10 cellular contexts compared by ENCODE assay signal in genomic region chr1:205294914-205295310, GRCh38. TPM values are rescaled to one million over a fixed set of nuclear protein-coding genes. Genes with fewer than 3 reads are reported as not detected.
DNase-seq lines count a peak whose midpoint lies in the region; ATAC-seq and TF ChIP-seq lines count a peak whose summit lies in the region.
"Had no signal": no experiment of that assay in that cellular context is flagged by ENCODE, and none has a peak within 500 bp of the region (broad histone marks: within the 10 kb centered on the region; RNA-seq: fewer than 3 reads in every experiment).

No MANE protein-coding gene starts in this region.

- peak overlapping the region; percentile 97 for H2BK5ac ChIP-seq in IMR-90 (ENCODE audit: low read depth, low read length, poor library complexity, severe bottlenecking)

- H4K91ac ChIP-seq in IMR-90 (ENCODE audit: insufficient read depth, low read depth, low read length), result peak overlapping the region; percentile 97

- H3K9ac ChIP-seq in IMR-90 (ENCODE audit: low read depth, low read length) (peak overlapping the region; percentile 51), liver (ENCODE audit: low read depth in 1 of 2, low read length in 2 of 2) (no peak overlapping the region)

- ATAC-seq in IMR-90 (ENCODE audit: low read depth), result no peak

- H3K9me1 ChIP-seq in IMR-90 (ENCODE audit: insufficient read depth, low read length), result peaks cover 36% of the 10 kb centered on the region

- H3K27me3 ChIP-seq in IMR-90 (ENCODE audit: control insufficient read depth, insufficient read depth, low read length) (no peaks in the 10 kb centered on the region), breast epithelium (no peaks in the 10 kb centered on the region), liver (ENCODE audit: control insufficient read depth in 4 of 4, insufficient read depth in 4 of 4, low read length in 3 of 4) (no peaks in the 10 kb centered on the region), thyroid gland (no peaks in the 10 kb centered on the region)

- H3K36me3 Mint-ChIP-seq in activated T-helper 2 cell treated with anti-CD3 and anti-CD28 coated beads, Interferon-gamma antibody, Interleukin-2, Interleukin-4, amounts not matched to agents 10 μg/mL and 5 μg/mL and 100 μg/mL, durations not matched to agents 14 hours and 24 hours and 36 hours (ENCODE audit: low read depth), result no peaks in the 10 kb centered on the region

- BruUV-seq in IMR-90 (replicated peaks; lab: Mats Ljungman, UMichigan), result no TSS peak

- peak overlapping the region; percentile 3; the same call in 1 of the 2 replicates for H3K4me2 ChIP-seq in IMR-90 (ENCODE audit: low read depth, low read length)

- H3K27ac Mint-ChIP-seq in activated T-helper 2 cell treated with anti-CD3 and anti-CD28 coated beads, Interferon-gamma antibody, Interleukin-2, Interleukin-4, amounts not matched to agents 10 μg/mL and 5 μg/mL and 100 μg/mL, durations not matched to agents 14 hours and 24 hours and 36 hours, result no peak overlapping the region

- H4K8ac ChIP-seq in IMR-90 (ENCODE audit: low read depth in 2 of 2, low read length in 2 of 2), result peak overlapping the region; percentile 97 to 99

- peak overlapping the region; percentile 100 for H2BK20ac ChIP-seq in IMR-90 (ENCODE audit: low read depth, low read length)

- peak overlapping the region; percentile 99 for H3K4ac ChIP-seq in IMR-90 (ENCODE audit: low read depth, low read length)

- H4K20me1 ChIP-seq in IMR-90 (ENCODE audit: insufficient read depth, low read length), result no peaks in the 10 kb centered on the region

- H3K9me3 ChIP-seq in IMR-90 (ENCODE audit: control insufficient read depth, insufficient read depth, low read length), result no peaks in the 10 kb centered on the region
- H3K9me3 ChIP-seq in breast epithelium, result no peaks in the 10 kb centered on the region
- no peaks in the 10 kb centered on the region for H3K9me3 ChIP-seq in liver (ENCODE audit: control insufficient read depth in 4 of 4, low read length in 3 of 4)
- H3K9me3 ChIP-seq in thyroid gland, result no peaks in the 10 kb centered on the region

- peak overlapping the region; percentile 78 for H4K5ac ChIP-seq in IMR-90 (ENCODE audit: low read depth, low read length)

- H2AFZ ChIP-seq in IMR-90 (replicated peaks; ENCODE audit: low read length, poor library complexity), result no peak overlapping the region

- H3K4me3 ChIP-seq in IMR-90 (ENCODE audit: insufficient read depth, low read depth, low read length), result no peak overlapping the region
- no peak overlapping the region for H3K4me3 ChIP-seq in breast epithelium
- H3K4me3 ChIP-seq in liver (ENCODE audit: low read depth in 1 of 3, low read length in 3 of 3), result no peak overlapping the region
- no peak overlapping the region for H3K4me3 ChIP-seq in thyroid gland (replicated peaks in 1 of 3)

- H3K4me1 Mint-ChIP-seq in activated T-helper 2 cell treated with anti-CD3 and anti-CD28 coated beads, Interferon-gamma antibody, Interleukin-2, Interleukin-4, amounts not matched to agents 10 μg/mL and 5 μg/mL and 100 μg/mL, durations not matched to agents 14 hours and 24 hours and 36 hours (ENCODE audit: low read depth), result peaks cover 20% of the 10 kb centered on the region

- intact Hi-C loops in IMR-90 (cut with micrococcal nuclease), result loop anchor here (1.0 kb wide), 1 partner anchor 11 kb away; no protein-coding TSS in a partner anchor
- intact Hi-C loops in breast epithelium (cut with DNase I; ENCODE audit: low total_unique reads), result loop anchor here (5.0 kb wide), 1 partner anchor 467 kb away; no protein-coding TSS in a partner anchor
- intact Hi-C loops in thyroid gland (cut with DNase I), result no loop called here
- intact Hi-C loops in activated T-helper 2 cell treated with anti-CD3 and anti-CD28 coated beads, Interferon-gamma antibody, Interleukin-2, Interleukin-4, amounts not matched to agents 10 μg/mL and 5 μg/mL and 100 μg/mL, durations not matched to agents 14 hours and 24 hours and 36 hours (cut with micrococcal nuclease), result no loop called here

- peak overlapping the region; percentile 99 for H2BK15ac ChIP-seq in IMR-90 (ENCODE audit: low read depth, low read length)

- H3K27me3 Mint-ChIP-seq in activated T-helper 2 cell treated with anti-CD3 and anti-CD28 coated beads, Interferon-gamma antibody, Interleukin-2, Interleukin-4, amounts not matched to agents 10 μg/mL and 5 μg/mL and 100 μg/mL, durations not matched to agents 14 hours and 24 hours and 36 hours (ENCODE audit: low read depth), result peaks cover 11% of the 10 kb centered on the region

- H2AK5ac ChIP-seq in IMR-90 (ENCODE audit: low read depth, low read length), result peak overlapping the region; percentile 89

- dilution Hi-C loops in IMR-90 (cut with HindIII; ENCODE audit: low sequenced_read_pairs, unreplicated experiment), result no loop called here

- no peaks in the 10 kb centered on the region for H3K9me3 Mint-ChIP-seq in activated T-helper 2 cell treated with anti-CD3 and anti-CD28 coated beads, Interferon-gamma antibody, Interleukin-2, Interleukin-4, amounts not matched to agents 10 μg/mL and 5 μg/mL and 100 μg/mL, durations not matched to agents 14 hours and 24 hours and 36 hours

- peak overlapping the region; percentile 99 for H2BK120ac ChIP-seq in IMR-90 (ENCODE audit: low read depth, low read length)

- peak overlapping the region; percentile 96 for H3K56ac ChIP-seq in IMR-90 (ENCODE audit: extremely low read depth, insufficient read depth, low read length)

- TF ChIP-seq CTCF in IMR-90 (conservative IDR thresholded peaks at IDR 0.05; ENCODE audit: low read depth, low read length) (no peak), breast epithelium (IDR thresholded peaks at IDR 0.05) (no peak), liver (IDR thresholded peaks at IDR 0.05; ENCODE audit: low read depth, low read length, missing input control) (no peak), thyroid gland (IDR thresholded peaks at IDR 0.05) (no peak), GM20000 (IDR thresholded peaks at IDR 0.05; ENCODE audit: extremely low read depth, missing control alignments) (no peak)

- no peak overlapping the region for H3K4me3 Mint-ChIP-seq in activated T-helper 2 cell treated with anti-CD3 and anti-CD28 coated beads, Interferon-gamma antibody, Interleukin-2, Interleukin-4, amounts not matched to agents 10 μg/mL and 5 μg/mL and 100 μg/mL, durations not matched to agents 14 hours and 24 hours and 36 hours (ENCODE audit: low read depth)

- H2AK9ac ChIP-seq in IMR-90 (replicated peaks; ENCODE audit: low read depth, low read length, poor library complexity), result peak overlapping the region; percentile 93

- no peaks in the 10 kb centered on the region for H3K36me3 ChIP-seq in IMR-90 (ENCODE audit: control insufficient read depth, insufficient read depth, low read length)
- no peaks in the 10 kb centered on the region for H3K36me3 ChIP-seq in breast epithelium
- no peaks in the 10 kb centered on the region for H3K36me3 ChIP-seq in liver (ENCODE audit: control insufficient read depth in 4 of 4, insufficient read depth in 3 of 4, low read depth in 1 of 4, low read length in 3 of 4)
- H3K36me3 ChIP-seq in thyroid gland, result no peaks in the 10 kb centered on the region

- CTCF ChIA-PET in IMR-90 (lab: Yijun Ruan, JAX), result interaction anchor here (0.6 to 1.2 kb wide), 4 partner anchors 21 to 243 kb away, joined by 3 to 6 read pairs (median 3); no protein-coding TSS in a partner anchor

- H3K4me1 ChIP-seq in IMR-90 (ENCODE audit: control insufficient read depth, insufficient read depth, low read length) (peaks cover 31% of the 10 kb centered on the region), breast epithelium (no peaks in the 10 kb centered on the region), liver (ENCODE audit: control insufficient read depth in 4 of 4, insufficient read depth in 4 of 4, low read length in 3 of 4) (peaks cover 12 to 17% (median 14%) of the 10 kb centered on the region in 4 donors), thyroid gland (peaks cover 28 to 59% of the 10 kb centered on the region in 2 donors)

- H3K14ac ChIP-seq in IMR-90 (replicated peaks; ENCODE audit: low read depth, low read length), result peak overlapping the region; percentile 99

- peaks cover 14 to 52% of the 10 kb centered on the region in 2 experiments; a peak in 3 of 4 replicates for H3K79me1 ChIP-seq in IMR-90 (ENCODE audit: low read depth in 1 of 2, low read length in 2 of 2)

- DNase-seq in IMR-90, result peak; percentile 41
- no peak for DNase-seq in breast epithelium (ENCODE audit: low spot score in 2 of 2)
- DNase-seq in thyroid gland, result no peak
- DNase-seq in stimulated activated CD4-positive, alpha-beta T cell treated with anti-CD3 and anti-CD28 coated beads, Interleukin-4, amount 100 ng/mL, for 1 hour, result no peak
- no peak for DNase-seq in activated T-helper 2 cell treated with anti-CD3 and anti-CD28 coated beads, Interferon-gamma antibody, Interleukin-2, Interleukin-4, amounts not matched to agents 10 μg/mL and 5 μg/mL and 100 μg/mL, durations not matched to agents 14 hours and 24 hours and 36 hours (ENCODE audit: low spot score)
- DNase-seq in GM20000 (ENCODE audit: low spot score), result no peak
- DNase-seq: NCI-H187; stimulated activated CD4-positive, alpha-beta T cell treated with anti-CD3 and anti-CD28 coated beads, Interleukin-12 subunit alpha, Interleukin-12 subunit beta, amount 100 ng/mL, for 4 hours; stimulated activated naive CD4-positive, alpha-beta T cell treated with Interleukin-2 at 50 U/mL for 16 hours had no signal

- in situ Hi-C loops in IMR-90 (cut with MboI; ENCODE audit: low sequenced_read_pairs), result no loop called here

- H3K18ac ChIP-seq in IMR-90 (ENCODE audit: low read depth, low read length), result peak overlapping the region; percentile 91

- no peak for TF ChIP-seq RAD21 in IMR-90 (IDR thresholded peaks at IDR 0.05; ENCODE audit: low read length)
- no peak for TF ChIP-seq RAD21 in liver (IDR thresholded peaks at IDR 0.05)

- TF ChIP-seq POLR2A in IMR-90 (IDR thresholded peaks at IDR 0.05; ENCODE audit: low read depth, low read length) (no peak), breast epithelium (IDR thresholded peaks at IDR 0.05) (no peak), thyroid gland (IDR thresholded peaks at IDR 0.05) (no peak)

- WGBS in IMR-90 (ENCODE audit: extremely low coverage in 2 of 2, insufficient read length in 1 of 2), 2 experiments, result 72% methylated on average over 3 of the region's 5 CpGs; no CpG with 5 or more reads in 1 of the 2 experiments
- WGBS in liver, result 86% methylated on average over 5 of the region's 5 CpGs
- 86 to 88% methylated on average over 5 of the region's 5 CpGs for WGBS in thyroid gland, 2 donors

- POLR2A ChIA-PET in IMR-90 (lab: Charles Lee; ENCODE audit: unreplicated experiment), result interaction anchor here (0.6 kb wide), 1 partner anchor 897 kb away, joined by 3 read pairs; no protein-coding TSS in a partner anchor

- H3K27ac ChIP-seq in IMR-90 (ENCODE audit: insufficient read depth, low read length) (peak overlapping the region; percentile 98), breast epithelium (peak overlapping the region; percentile 14 to 64), liver (ENCODE audit: low read depth in 1 of 2, low read length in 2 of 2) (peak overlapping the region; percentile 52 to 56), thyroid gland (peak overlapping the region; percentile 32 to 81 (median 74))

- H3K23ac ChIP-seq in IMR-90 (ENCODE audit: low read depth, low read length), result peak overlapping the region; percentile 99

RNA-seq across cellular contexts. Expression of gene NUAK2, which starts 26.6 kb away (rescaled TPM):
- 7.2 and 8.1 TPM in 2 replicates for total RNA-seq in IMR-90 (2012; rRNA removed)
- polyA plus RNA-seq in IMR-90 (2012; rRNA removed), result 17.6 and 18.7 TPM in 2 replicates
- 12.3 and 18.8 TPM in 2 replicates for polyA plus RNA-seq in IMR-90 (2012; cell fraction: cytosol; rRNA removed)
- polyA plus RNA-seq in IMR-90 (2012; cell fraction: nucleus; rRNA removed; ENCODE audit: low replicate concordance), result 22.8 and 32.1 TPM in 2 replicates
- 1 to 10 TPM in 2 of 3 donors, under 1 TPM in 1; 0.98 to 2.2 (median 1.1) TPM for total RNA-seq in breast epithelium
- total RNA-seq in liver, result 1 to 10 TPM; 1.3 to 1.7 TPM
- polyA plus RNA-seq in liver, result 1 to 10 TPM; 2.4 TPM
- 10 to 100 TPM; 16.8 to 41.0 (median 26.8) TPM for total RNA-seq in thyroid gland
- 0.41 and 0.44 TPM in 2 replicates for total RNA-seq in activated T-helper 2 cell treated with anti-CD3 and anti-CD28 coated beads, Interferon-gamma antibody, Interleukin-2, Interleukin-4, amounts not matched to agents 10 μg/mL and 5 μg/mL and 100 μg/mL, durations not matched to agents 14 hours and 24 hours and 36 hours

Comparison
In these comparisons a context has a peak if more than half of its experiments do, and no peak if none do; other contexts are left out.
1. H3K27ac ChIP-seq: peak in every context shown above with its lines; median percentile 98 in IMR-90; 74 in thyroid gland; 54 in liver; 39 in breast epithelium.
2. intact Hi-C loops: an anchor here in IMR-90 (1.0 kb wide) and breast epithelium (5.0 kb wide); none called in thyroid gland and activated T-helper 2 cell treated with anti-CD3 and anti-CD28 coated beads, Interferon-gamma antibody, Interleukin-2, Interleukin-4, amounts not matched to agents 10 μg/mL and 5 μg/mL and 100 μg/mL, durations not matched to agents 14 hours and 24 hours and 36 hours.